ENCODE assay signal across 8 cellular contexts in the genomic region with DNA sequence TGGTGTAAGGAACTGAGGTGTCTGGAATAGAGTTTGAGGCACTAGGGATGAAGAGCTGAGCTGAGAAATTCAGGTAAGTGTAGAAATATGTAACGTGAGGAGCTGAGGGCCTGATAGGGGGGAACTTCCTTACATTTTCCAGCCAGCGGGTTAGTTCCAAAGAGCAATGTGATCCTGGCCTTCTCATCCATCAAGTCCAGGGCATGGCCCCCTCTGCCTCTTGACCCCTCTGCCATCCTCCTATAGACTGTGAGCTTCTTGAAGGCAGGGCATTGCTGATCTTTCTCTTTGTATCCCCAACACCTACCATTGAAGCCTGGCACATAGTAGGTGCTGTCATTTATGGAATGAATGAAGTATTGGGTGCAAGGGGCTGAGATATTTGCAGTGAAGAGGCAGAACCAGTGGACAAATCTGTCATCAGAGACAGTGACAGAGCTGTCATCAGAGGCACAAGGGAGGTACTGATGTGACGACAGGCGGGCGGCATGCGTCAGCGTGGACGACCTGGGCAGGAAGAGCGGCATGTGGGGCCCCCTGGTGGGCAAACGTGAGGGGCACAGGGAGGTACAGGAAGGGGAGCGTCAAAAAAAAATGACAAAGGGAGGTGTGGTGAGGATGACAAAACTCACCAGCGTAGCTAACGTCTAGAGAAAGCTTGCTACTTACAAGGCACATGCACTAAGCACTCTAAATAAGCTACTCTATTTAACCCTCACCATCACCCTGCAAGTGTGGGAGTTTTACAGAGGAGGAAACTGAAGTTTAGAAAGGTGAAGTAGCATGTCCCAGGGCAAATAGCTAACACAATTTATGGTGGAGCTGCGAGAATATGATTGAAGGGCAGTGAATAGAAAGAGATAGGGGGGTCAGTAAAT. TPM values are rescaled to one million over a fixed set of nuclear protein-coding genes. Genes with fewer than 3 reads are reported as not detected.
DNase-seq lines count a peak whose midpoint lies in the region; ATAC-seq and TF ChIP-seq lines count a peak whose summit lies in the region.

No MANE protein-coding gene starts in this region.

- H3K27ac Mint-ChIP-seq in T-helper 17 cell = peak overlapping the region; percentile 95

- intact Hi-C loops in gastrocnemius medialis (cut with DNase I; ENCODE audit: low total_unique reads) = loop anchor here (1.0 to 10.0 kb wide), 4 partner anchors 30 to 1235 kb away; a partner anchor contains a TSS

- CTCF ChIA-PET in HEK293 (lab: Yijun Ruan, JAX) = interaction anchor here (0.6 to 11.0 kb wide), 75 partner anchors 9 to 1533 kb away, joined by 3 to 267 read pairs (median 4); a partner anchor contains a TSS

- ATAC-seq in T-helper 17 cell (peak; percentile 93), gastrocnemius medialis (peak; percentile 76 to 77), HG03457 (IDR thresholded peaks at IDR 0.05; ENCODE audit: unreplicated experiment) (no peak)

- H3K4me3 ChIP-seq in HEK293 (ENCODE audit: low read depth, low read length) (no peak overlapping the region), adipocyte (ENCODE audit: low read length) (no peak overlapping the region), right atrium auricular region (no peak overlapping the region), gastrocnemius medialis (no peak overlapping the region)

- peaks cover 37% of the 10 kb centered on the region for H3K4me1 Mint-ChIP-seq in T-helper 17 cell

- no peaks in the 10 kb centered on the region for H3K4me1 ChIP-seq in HEK293 (ENCODE audit: control insufficient read depth, insufficient read depth, low read length)
- peaks cover 5% of the 10 kb centered on the region for H3K4me1 ChIP-seq in adipocyte (ENCODE audit: control insufficient read depth, insufficient read depth, low read length)
- H3K4me1 ChIP-seq in right atrium auricular region = peaks cover 3 to 24% of the 10 kb centered on the region in 2 donors
- peaks cover 16 to 23% of the 10 kb centered on the region in 2 donors for H3K4me1 ChIP-seq in gastrocnemius medialis

- H3K27me3 ChIP-seq in adipocyte (replicated peaks; ENCODE audit: control insufficient read depth, insufficient read depth, low read length) (no peaks in the 10 kb centered on the region), right atrium auricular region (no peaks in the 10 kb centered on the region), gastrocnemius medialis (no peaks in the 10 kb centered on the region)

- no peaks in the 10 kb centered on the region for H3K36me3 ChIP-seq in HEK293 (ENCODE audit: control insufficient read depth in 2 of 2, insufficient read depth in 1 of 2, low read length in 2 of 2)
- no peaks in the 10 kb centered on the region for H3K36me3 ChIP-seq in adipocyte (ENCODE audit: control insufficient read depth, insufficient read depth, low read length, severe bottlenecking)
- no peaks in the 10 kb centered on the region for H3K36me3 ChIP-seq in right atrium auricular region
- H3K36me3 ChIP-seq in gastrocnemius medialis = no peaks in the 10 kb centered on the region

- POLR2A ChIA-PET in HEK293 (lab: Yijun Ruan, JAX) = interaction anchor here (0.5 to 1.8 kb wide), 3 partner anchors 14 to 100 kb away, joined by 3 to 9 read pairs (median 3); no protein-coding TSS in a partner anchor

- H3K27ac ChIP-seq in HEK293 (ENCODE audit: extremely low read depth, low read depth, low read length) = no peak overlapping the region
- no peak overlapping the region for H3K27ac ChIP-seq in right atrium auricular region
- H3K27ac ChIP-seq in gastrocnemius medialis = peak overlapping the region in 3 of 4 donors; percentile 45 to 55 (median 47)

- TF ChIP-seq CTCF in GM12872 (IDR thresholded peaks at IDR 0.05; ENCODE audit: insufficient read depth, low read depth, low read length) (peak; percentile 96), HEK293 (tag by site-specific recombination; IDR thresholded peaks at IDR 0.05) (peak; percentile 96), right atrium auricular region (IDR thresholded peaks at IDR 0.05) (peak; percentile 88 to 94), gastrocnemius medialis (IDR thresholded peaks at IDR 0.05 in 4 of 5, conservative IDR thresholded peaks at IDR 0.05 in 1 of 5) (peak; percentile 88 to 98 (median 97))

- peak; percentile 89 for DNase-seq in NAMALWA (ENCODE audit: low spot score)
- peak; percentile 85 to 91 (median 87) for DNase-seq in T-helper 17 cell
- peak; percentile 95 for DNase-seq in adipocyte (ENCODE audit: low read depth)
- DNase-seq in right atrium auricular region (ENCODE audit: low spot score) = peak; percentile 89
- peak; percentile 69 to 84 for DNase-seq in gastrocnemius medialis

- no peak for TF ChIP-seq POLR2A in gastrocnemius medialis (IDR thresholded peaks at IDR 0.05)

- no peaks in the 10 kb centered on the region for H3K27me3 Mint-ChIP-seq in T-helper 17 cell

- peaks cover 2% of the 10 kb centered on the region for H3K36me3 Mint-ChIP-seq in T-helper 17 cell (ENCODE audit: low read depth)

- H3K9me3 ChIP-seq in HEK293 (ENCODE audit: control insufficient read depth, insufficient read depth, low read depth, low read length) (no peaks in the 10 kb centered on the region), T-helper 17 cell (ENCODE audit: control insufficient read depth, low read length, poor library complexity, severe bottlenecking) (no peaks in the 10 kb centered on the region), adipocyte (ENCODE audit: control insufficient read depth, low read length) (no peaks in the 10 kb centered on the region), right atrium auricular region (no peaks in the 10 kb centered on the region), gastrocnemius medialis (no peaks in the 10 kb centered on the region)

- H3K4me3 Mint-ChIP-seq in T-helper 17 cell = no peak overlapping the region

- in situ Hi-C loops in gastrocnemius medialis (cut with MboI; ENCODE audit: low sequenced_read_pairs in 4 of 4) = loop anchor here (5.0 to 10.0 kb wide), 4 partner anchors 32 to 205 kb away; no protein-coding TSS in a partner anchor

- H3K9ac ChIP-seq in adipocyte (ENCODE audit: low read length) = peak overlapping the region; percentile 0

TF ChIP-seq in HEK293, 187 proteins besides CTCF, POLR2A, EP300 and RAD21 (continues in another document):
- no peak for TF ChIP-seq SCRT1 (tag by site-specific recombination; IDR thresholded peaks at IDR 0.05; ENCODE audit: borderline replicate concordance)
- TF ChIP-seq ZNF610 (tag by site-specific recombination; IDR thresholded peaks at IDR 0.05; ENCODE audit: borderline replicate concordance) = peak; percentile 94
- TF ChIP-seq ZNF138 (tag by site-specific recombination; IDR thresholded peaks at IDR 0.05; ENCODE audit: borderline replicate concordance) = no peak
- TF ChIP-seq ZNF621 (tag by site-specific recombination; IDR thresholded peaks at IDR 0.05) = no peak
- no peak for TF ChIP-seq OSR2 (tag by site-specific recombination; IDR thresholded peaks at IDR 0.05)
- TF ChIP-seq ZNF48 (tag by site-specific recombination; IDR thresholded peaks at IDR 0.05) = no peak
- TF ChIP-seq REPIN1 (tag by site-specific recombination; IDR thresholded peaks at IDR 0.05; ENCODE audit: low read depth) = no peak
- TF ChIP-seq OVOL3 (tag by site-specific recombination; IDR thresholded peaks at IDR 0.05) = no peak
- TF ChIP-seq ZNF776 (tag by site-specific recombination; IDR thresholded peaks at IDR 0.05; ENCODE audit: borderline replicate concordance) = no peak
- no peak for TF ChIP-seq ZNF548 (tag by site-specific recombination; IDR thresholded peaks at IDR 0.05)
- no peak for TF ChIP-seq KLF7 (tag by site-specific recombination; IDR thresholded peaks at IDR 0.05; ENCODE audit: borderline replicate concordance)
- TF ChIP-seq, protein P1, sequence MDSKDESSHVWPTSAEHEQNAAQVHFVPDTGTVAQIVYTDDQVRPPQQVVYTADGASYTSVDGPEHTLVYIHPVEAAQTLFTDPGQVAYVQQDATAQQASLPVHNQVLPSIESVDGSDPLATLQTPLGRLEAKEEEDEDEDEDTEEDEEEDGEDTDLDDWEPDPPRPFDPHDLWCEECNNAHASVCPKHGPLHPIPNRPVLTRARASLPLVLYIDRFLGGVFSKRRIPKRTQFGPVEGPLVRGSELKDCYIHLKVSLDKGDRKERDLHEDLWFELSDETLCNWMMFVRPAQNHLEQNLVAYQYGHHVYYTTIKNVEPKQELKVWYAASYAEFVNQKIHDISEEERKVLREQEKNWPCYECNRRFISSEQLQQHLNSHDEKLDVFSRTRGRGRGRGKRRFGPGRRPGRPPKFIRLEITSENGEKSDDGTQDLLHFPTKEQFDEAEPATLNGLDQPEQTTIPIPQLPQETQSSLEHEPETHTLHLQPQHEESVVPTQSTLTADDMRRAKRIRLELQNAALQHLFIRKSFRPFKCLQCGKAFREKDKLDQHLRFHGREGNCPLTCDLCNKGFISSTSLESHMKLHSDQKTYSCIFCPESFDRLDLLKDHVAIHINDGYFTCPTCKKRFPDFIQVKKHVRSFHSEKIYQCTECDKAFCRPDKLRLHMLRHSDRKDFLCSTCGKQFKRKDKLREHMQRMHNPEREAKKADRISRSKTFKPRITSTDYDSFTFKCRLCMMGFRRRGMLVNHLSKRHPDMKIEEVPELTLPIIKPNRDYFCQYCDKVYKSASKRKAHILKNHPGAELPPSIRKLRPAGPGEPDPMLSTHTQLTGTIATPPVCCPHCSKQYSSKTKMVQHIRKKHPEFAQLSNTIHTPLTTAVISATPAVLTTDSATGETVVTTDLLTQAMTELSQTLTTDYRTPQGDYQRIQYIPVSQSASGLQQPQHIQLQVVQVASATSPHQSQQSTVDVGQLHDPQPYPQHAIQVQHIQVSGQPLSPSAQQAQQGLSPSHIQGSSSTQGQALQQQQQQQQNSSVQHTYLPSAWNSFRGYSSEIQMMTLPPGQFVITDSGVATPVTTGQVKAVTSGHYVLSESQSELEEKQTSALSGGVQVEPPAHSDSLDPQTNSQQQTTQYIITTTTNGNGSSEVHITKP (tag by site-specific recombination; IDR thresholded peaks at IDR 0.05) = peak; percentile 45; the same call in 1 of the 2 replicates

RNA-seq across cellular contexts. Expression of a gene that starts 5.2 kb away (rescaled TPM):
- 10 to 100 TPM; 52.6 to 59.6 TPM for total RNA-seq in T-helper 17 cell
- total RNA-seq in right atrium auricular region = 10 to 100 TPM; 12.1 to 17.4 TPM
- total RNA-seq in gastrocnemius medialis = 10 to 100 TPM; 48.6 to 67.5 (median 51.7) TPM

RNA-seq across cellular contexts. Expression of a gene that starts 31.4 kb away (rescaled TPM):
- total RNA-seq in T-helper 17 cell (under 1 TPM in 1 of 2 donors, not detected in 1; 0.42 TPM), right atrium auricular region (1 to 10 TPM; 3.9 to 4.6 TPM), gastrocnemius medialis (1 to 10 TPM in 3 of 4 donors, under 1 TPM in 1; 0.83 to 5.0 (median 2.3) TPM)

Comparison
In these comparisons a context has a peak if more than half of its experiments do, and no peak if none do; other contexts are left out.
1. H3K27ac ChIP-seq: peak in gastrocnemius medialis (3 of 4); none in HEK293 (single experiment) and right atrium auricular region (0 of 2).
2. Peak in every context shown above with its lines, with median percentiles within 50 percentile points of each other: CTCF ChIP-seq and DNase-seq.